ENCODE assay signal across 16 cellular contexts in the genomic region with DNA sequence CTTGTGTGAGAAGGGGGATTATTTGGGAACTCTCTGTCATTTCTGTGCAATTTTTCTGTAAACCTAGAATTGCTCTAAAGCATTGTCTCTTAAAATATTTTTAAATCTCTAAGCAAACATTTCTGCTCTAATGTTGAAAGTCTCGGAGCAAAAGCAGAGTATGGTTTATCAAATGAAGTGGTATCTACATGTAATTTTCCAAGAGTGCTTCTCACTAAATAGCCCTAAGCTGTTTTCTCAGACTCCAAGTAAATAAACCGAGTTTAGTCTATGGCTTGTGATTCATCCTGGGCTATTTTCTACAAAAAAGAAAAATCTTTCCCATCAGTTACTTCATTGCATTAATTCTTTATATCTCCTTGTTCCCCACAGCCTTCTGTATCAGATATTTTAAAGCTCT.
DNase-seq lines count a peak whose midpoint lies in the region; ATAC-seq and TF ChIP-seq lines count a peak whose summit lies in the region.
"Had no signal": no experiment of that assay in that cellular context is flagged by ENCODE, and none has a peak within 500 bp of the region (broad histone marks: within the 10 kb centered on the region; RNA-seq: fewer than 3 reads in every experiment).

No MANE protein-coding gene starts in this region.

- H3K27ac ChIP-seq in IMR-90 (ENCODE audit: insufficient read depth, low read length): no peak overlapping the region
- no peak overlapping the region for H3K27ac ChIP-seq in mesenchymal stem cell (ENCODE audit: low read length, poor library complexity, severe bottlenecking)
- H3K27ac ChIP-seq: C4-2B had no signal

- H3K23ac ChIP-seq in IMR-90 (ENCODE audit: low read depth, low read length) (no peak overlapping the region), mesenchymal stem cell (ENCODE audit: low read length in 2 of 2) (no peak overlapping the region)

- H3K9me1 ChIP-seq in IMR-90 (ENCODE audit: insufficient read depth, low read length): no peaks in the 10 kb centered on the region

- H3K27ac Mint-ChIP-seq in progenitor cell of endocrine pancreas: no peak overlapping the region

- peaks cover 3% of the 10 kb centered on the region for H3K9me3 Mint-ChIP-seq in progenitor cell of endocrine pancreas (ENCODE audit: low read depth)

- H4K91ac ChIP-seq in IMR-90 (ENCODE audit: insufficient read depth, low read depth, low read length) (no peak overlapping the region), mesenchymal stem cell (ENCODE audit: low read length) (no peak overlapping the region)

- no peak overlapping the region for H3K4me3 Mint-ChIP-seq in progenitor cell of endocrine pancreas (ENCODE audit: low read depth)

- H4K5ac ChIP-seq in IMR-90 (ENCODE audit: low read depth, low read length): no peak overlapping the region

- peak; percentile 85 for DNase-seq in EH (ENCODE audit: low read depth)
- DNase-seq in IMR-90: peak; percentile 2
- DNase-seq in amniotic stem cell (lab: John Stamatoyannopoulos, UW): peak; percentile 67
- peak; percentile 39 for DNase-seq in mesenchymal stem cell
- no peak for DNase-seq in progenitor cell of endocrine pancreas (ENCODE audit: low spot score, unreplicated experiment)
- no peak for DNase-seq in retina
- DNase-seq: DMS79; NCI-H1105 treated with DMSO at 0.1 percent for 48 hours; NCI-H1694; NCI-H2081 treated with DMSO at 0.1 percent for 48 hours; NCI-H446 treated with DMSO at 0.1 percent for 48 hours; NK-92 treated with Interleukin-12 subunit alpha and Interleukin-12 subunit beta, amount 100 ng/mL, for 24 hours; SHP77 treated with DMSO at 0.1 percent for 48 hours had no signal

- H2BK15ac ChIP-seq in IMR-90 (ENCODE audit: low read depth, low read length): no peak overlapping the region
- no peak overlapping the region for H2BK15ac ChIP-seq in mesenchymal stem cell (ENCODE audit: low read depth, poor library complexity, severe bottlenecking)

- H2AK5ac ChIP-seq in IMR-90 (ENCODE audit: low read depth, low read length): no peak overlapping the region
- no peak overlapping the region for H2AK5ac ChIP-seq in mesenchymal stem cell (ENCODE audit: low read length, severe bottlenecking)

- H3K79me1 ChIP-seq in IMR-90 (ENCODE audit: low read depth in 1 of 2, low read length in 2 of 2) (no peaks in the 10 kb centered on the region), mesenchymal stem cell (replicated peaks; ENCODE audit: low read length, poor library complexity, severe bottlenecking) (no peaks in the 10 kb centered on the region)

- no peaks in the 10 kb centered on the region for H3K9me3 ChIP-seq in IMR-90 (ENCODE audit: control insufficient read depth, insufficient read depth, low read length)
- H3K9me3 ChIP-seq in mesenchymal stem cell (ENCODE audit: control insufficient read depth, low read length): no peaks in the 10 kb centered on the region
- H3K9me3 ChIP-seq: HAP-1 had no signal

- H3K9ac ChIP-seq in IMR-90 (ENCODE audit: low read depth, low read length) (no peak overlapping the region), mesenchymal stem cell (ENCODE audit: low read length) (no peak overlapping the region)

- in situ Hi-C loops in IMR-90 (cut with MboI; ENCODE audit: low sequenced_read_pairs): no loop called here

- no peak overlapping the region for H3K4me2 ChIP-seq in IMR-90 (ENCODE audit: low read depth, low read length)
- no peak overlapping the region for H3K4me2 ChIP-seq in mesenchymal stem cell (ENCODE audit: low read length, poor library complexity, severe bottlenecking)

- no peak overlapping the region for H3K4me3 ChIP-seq in IMR-90 (ENCODE audit: insufficient read depth, low read depth, low read length)
- H3K4me3 ChIP-seq in mesenchymal stem cell (ENCODE audit: insufficient read depth in 1 of 2, low read depth in 1 of 2, low read length in 2 of 2): no peak overlapping the region
- H3K4me3 ChIP-seq: HAP-1 had no signal

- H2AK9ac ChIP-seq in IMR-90 (replicated peaks; ENCODE audit: low read depth, low read length, poor library complexity): no peak overlapping the region

- H3K27me3 ChIP-seq in IMR-90 (ENCODE audit: control insufficient read depth, insufficient read depth, low read length) (no peaks in the 10 kb centered on the region), mesenchymal stem cell (ENCODE audit: control insufficient read depth in 1 of 2, insufficient read depth in 1 of 2, low read length in 2 of 2) (no peaks in the 10 kb centered on the region)

- H2AFZ ChIP-seq in IMR-90 (replicated peaks; ENCODE audit: low read length, poor library complexity) (no peak overlapping the region), mesenchymal stem cell (ENCODE audit: low read depth, low read length) (no peak overlapping the region)

- TF ChIP-seq POLR2A in IMR-90 (IDR thresholded peaks at IDR 0.05; ENCODE audit: low read depth, low read length): no peak

- no peak overlapping the region for H2BK20ac ChIP-seq in IMR-90 (ENCODE audit: low read depth, low read length)

- WGBS in IMR-90 (ENCODE audit: extremely low coverage in 2 of 2, insufficient read length in 1 of 2), 2 experiments: no CpG with 5 or more reads among the region's 2 CpGs
- WGBS in mesenchymal stem cell: 100% methylated on average over 1 of the region's 2 CpGs

- H3K14ac ChIP-seq in IMR-90 (replicated peaks; ENCODE audit: low read depth, low read length) (no peak overlapping the region), mesenchymal stem cell (ENCODE audit: low read length in 2 of 2) (no peak overlapping the region)

- CTCF ChIA-PET in IMR-90 (lab: Yijun Ruan, JAX): no interaction called here

- H2BK120ac ChIP-seq in IMR-90 (ENCODE audit: low read depth, low read length) (no peak overlapping the region), mesenchymal stem cell (ENCODE audit: low read depth, low read length) (no peak overlapping the region)

- no peak for TF ChIP-seq RAD21 in IMR-90 (IDR thresholded peaks at IDR 0.05; ENCODE audit: low read length)

- H3K4ac ChIP-seq in IMR-90 (ENCODE audit: low read depth, low read length): no peak overlapping the region
- H3K4ac ChIP-seq in mesenchymal stem cell (ENCODE audit: low read depth in 1 of 2, low read length in 2 of 2): no peak overlapping the region

- no peak for TF ChIP-seq CTCF in IMR-90 (conservative IDR thresholded peaks at IDR 0.05; ENCODE audit: low read depth, low read length)
- no peak for TF ChIP-seq CTCF in progenitor cell of endocrine pancreas (IDR thresholded peaks at IDR 0.05; ENCODE audit: unreplicated experiment)

- no peak overlapping the region for H2BK12ac ChIP-seq in mesenchymal stem cell (ENCODE audit: low read length in 2 of 2)

- intact Hi-C loops in IMR-90 (cut with micrococcal nuclease): no loop called here

- no peak overlapping the region for H4K8ac ChIP-seq in IMR-90 (ENCODE audit: low read depth in 2 of 2, low read length in 2 of 2)
- H4K8ac ChIP-seq in mesenchymal stem cell (ENCODE audit: low read length): no peak overlapping the region

- dilution Hi-C loops in IMR-90 (cut with HindIII; ENCODE audit: low sequenced_read_pairs, unreplicated experiment): no loop called here

- H3K4me1 ChIP-seq in IMR-90 (ENCODE audit: control insufficient read depth, insufficient read depth, low read length): no peaks in the 10 kb centered on the region
- H3K4me1 ChIP-seq in mesenchymal stem cell (ENCODE audit: control insufficient read depth, insufficient read depth, low read depth, low read length): no peaks in the 10 kb centered on the region
- H3K4me1 ChIP-seq: HAP-1 had no signal

- no peak overlapping the region for H3K56ac ChIP-seq in IMR-90 (ENCODE audit: extremely low read depth, insufficient read depth, low read length)

- peak; percentile 37; the same call in 1 of the 2 replicates for ATAC-seq in IMR-90 (ENCODE audit: low read depth)
- no peak for ATAC-seq in HG03354 (IDR thresholded peaks at IDR 0.05; ENCODE audit: poor library complexity, severe bottlenecking, unreplicated experiment)

- peaks cover 3% of the 10 kb centered on the region for H3K27me3 Mint-ChIP-seq in progenitor cell of endocrine pancreas

- H3K4me1 Mint-ChIP-seq in progenitor cell of endocrine pancreas (ENCODE audit: low read depth): no peaks in the 10 kb centered on the region

- no peaks in the 10 kb centered on the region for H4K20me1 ChIP-seq in IMR-90 (ENCODE audit: insufficient read depth, low read length)

- no peaks in the 10 kb centered on the region for H3K36me3 Mint-ChIP-seq in progenitor cell of endocrine pancreas (ENCODE audit: insufficient read depth)

- no TSS peak for BruUV-seq in IMR-90 (replicated peaks; lab: Mats Ljungman, UMichigan)

- H2BK5ac ChIP-seq in IMR-90 (ENCODE audit: low read depth, low read length, poor library complexity, severe bottlenecking) (no peak overlapping the region), mesenchymal stem cell (ENCODE audit: low read depth, low read length, poor library complexity, severe bottlenecking) (no peak overlapping the region)

- H3K18ac ChIP-seq in IMR-90 (ENCODE audit: low read depth, low read length): no peak overlapping the region
- H3K18ac ChIP-seq in mesenchymal stem cell (ENCODE audit: low read depth in 1 of 2, low read length in 2 of 2): no peak overlapping the region

- POLR2A ChIA-PET in IMR-90 (lab: Charles Lee; ENCODE audit: unreplicated experiment): no interaction called here

- H3K36me3 ChIP-seq in IMR-90 (ENCODE audit: control insufficient read depth, insufficient read depth, low read length): no peaks in the 10 kb centered on the region
- no peaks in the 10 kb centered on the region for H3K36me3 ChIP-seq in mesenchymal stem cell (ENCODE audit: control insufficient read depth in 1 of 2, insufficient read depth in 2 of 2, low read depth in 1 of 2, low read length in 2 of 2)
- H3K36me3 ChIP-seq: HAP-1 had no signal

TF ChIP-seq in IMR-90, 13 proteins besides CTCF, POLR2A, EP300 and RAD21:
- TF ChIP-seq SMC3 (IDR thresholded peaks at IDR 0.05; ENCODE audit: low read depth, low read length) (no peak), MXI1 (IDR thresholded peaks at IDR 0.05; ENCODE audit: borderline replicate concordance, low read depth, low read length) (no peak), FOS (IDR thresholded peaks at IDR 0.05; ENCODE audit: low read depth, low read length) (no peak)
- TF ChIP-seq, protein P1, sequence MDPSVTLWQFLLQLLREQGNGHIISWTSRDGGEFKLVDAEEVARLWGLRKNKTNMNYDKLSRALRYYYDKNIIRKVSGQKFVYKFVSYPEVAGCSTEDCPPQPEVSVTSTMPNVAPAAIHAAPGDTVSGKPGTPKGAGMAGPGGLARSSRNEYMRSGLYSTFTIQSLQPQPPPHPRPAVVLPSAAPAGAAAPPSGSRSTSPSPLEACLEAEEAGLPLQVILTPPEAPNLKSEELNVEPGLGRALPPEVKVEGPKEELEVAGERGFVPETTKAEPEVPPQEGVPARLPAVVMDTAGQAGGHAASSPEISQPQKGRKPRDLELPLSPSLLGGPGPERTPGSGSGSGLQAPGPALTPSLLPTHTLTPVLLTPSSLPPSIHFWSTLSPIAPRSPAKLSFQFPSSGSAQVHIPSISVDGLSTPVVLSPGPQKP (IDR thresholded peaks at IDR 0.05; ENCODE audit: borderline replicate concordance, low read depth, low read length): no peak

Comparison
In these comparisons a context has a peak if more than half of its experiments do, and no peak if none do; other contexts are left out.
1. DNase-seq: peak in EH (single experiment), IMR-90 (single experiment), amniotic stem cell (single experiment) and mesenchymal stem cell (single experiment); none in progenitor cell of endocrine pancreas (single experiment) and retina (single experiment).